22 cellular contexts compared by ENCODE assay signal in genomic region chr11:119629085-119629484, GRCh38.
"Had no signal": no experiment of that assay in that cellular context is flagged by ENCODE, and none has a peak within 500 bp of the region (broad histone marks: within the 10 kb centered on the region; RNA-seq: fewer than 3 reads in every experiment).

No MANE protein-coding gene starts in this region.

- ATAC-seq: effector memory CD8-positive, alpha-beta T cell; esophagus mucosa; gastrocnemius medialis; heart right ventricle; left cardiac atrium; left lung; left ventricle myocardium superior; lower lobe of right lung; mucosa of descending colon had no signal

- H3K36me3 Mint-ChIP-seq: mesothelial cell of epicardium had no signal

- H3K27ac ChIP-seq: coronary artery, epithelial cell of prostate, esophagus squamous epithelium, gastrocnemius medialis, heart right ventricle, left lung, lower lobe of right lung had no signal

- H3K9me3 Mint-ChIP-seq: effector memory CD8-positive, alpha-beta T cell; endodermal cell had no signal

- DNase-seq: effector CD8-positive, alpha-beta T cell; effector memory CD8-positive, alpha-beta T cell; endodermal cell; erythroblast; esophagus squamous epithelium; foreskin fibroblast; foreskin melanocyte; gastrocnemius medialis; glutamatergic neuron; head of caudate nucleus; heart right ventricle; hippocampal formation; left cardiac atrium; left ventricle myocardium superior; lower lobe of right lung; mesenchymal stem cell; mucosa of descending colon had no signal

- H3K9me3 ChIP-seq: esophagus squamous epithelium, gastrocnemius medialis, left lung, lower lobe of right lung, mucosa of descending colon had no signal

- H3K4me1 ChIP-seq: left lung, lower lobe of right lung had no signal

- H3K4me3 ChIP-seq: coronary artery, esophagus squamous epithelium, gastrocnemius medialis, heart right ventricle, left lung, lower lobe of right lung, mucosa of descending colon had no signal

- H3K36me3 ChIP-seq: esophagus squamous epithelium, gastrocnemius medialis, heart right ventricle, left lung, lower lobe of right lung had no signal

- H3K27ac Mint-ChIP-seq: effector memory CD8-positive, alpha-beta T cell; endodermal cell had no signal

- H3K4me3 Mint-ChIP-seq: effector memory CD8-positive, alpha-beta T cell; endodermal cell; mesothelial cell of epicardium had no signal
